8 cellular contexts compared by ENCODE assay signal in genomic region chr12:75488553-75488952, GRCh38. TPM values are rescaled to one million over a fixed set of nuclear protein-coding genes. Genes with fewer than 3 reads are reported as not detected.
DNase-seq lines count a peak whose midpoint lies in the region; ATAC-seq, FAIRE-seq and TF ChIP-seq lines count a peak whose summit lies in the region.

No MANE protein-coding gene starts in this region.

- intact Hi-C loops in transverse colon (cut with DNase I; ENCODE audit: low total_unique reads) = loop anchor here (10.0 kb wide), 1 partner anchor 154 kb away; the partner anchor contains the start of genes CAPS2 and GLIPR1L1

- H3K4me1 ChIP-seq in transverse colon = peaks cover 0 to 18% (median 5%) of the 10 kb centered on the region in 4 donors

- TF ChIP-seq CTCF in transverse colon (IDR thresholded peaks at IDR 0.05) = peak in 3 of 5 experiments; percentile 13 to 22 (median 14)

- DNase-seq in EH (ENCODE audit: low read depth) (peak; percentile 62), H7 (peak; percentile 32), RCC 7860 (ENCODE audit: low spot score) (peak; percentile 12), fibroblast of the conjunctiva (ENCODE audit: low read depth) (peak; percentile 23), transverse colon (no peak), GDM1 (lab: John Stamatoyannopoulos, UW) (no peak)

- no peak for TF ChIP-seq POLR2A in transverse colon (IDR thresholded peaks at IDR 0.05)

- H3K27me3 ChIP-seq in H7 (ENCODE audit: control insufficient read depth, insufficient read depth, low read length) = no peaks in the 10 kb centered on the region
- H3K27me3 ChIP-seq in transverse colon = no peaks in the 10 kb centered on the region

- ATAC-seq in GM18520 (IDR thresholded peaks at IDR 0.05; ENCODE audit: unreplicated experiment) (no peak), HG02970 (IDR thresholded peaks at IDR 0.05; ENCODE audit: low FRiP score, unreplicated experiment) (no peak)

- H3K4me3 ChIP-seq in H7 (ENCODE audit: insufficient read depth, low read depth, low read length) (no peak overlapping the region), transverse colon (no peak overlapping the region)

- no peak for TF ChIP-seq EP300 in transverse colon (IDR thresholded peaks at IDR 0.05; ENCODE audit: low read depth)

- no peaks in the 10 kb centered on the region for H3K9me3 ChIP-seq in transverse colon

- in situ Hi-C loops in transverse colon (cut with MboI; ENCODE audit: low pct_ligation_motif_present in 1 of 4, low pct_unique_long_range_greater_than_20kb in 1 of 4, low sequenced_read_pairs in 3 of 4) = no loop called here

- H3K36me3 ChIP-seq in H7 (replicated peaks; ENCODE audit: control insufficient read depth, insufficient read depth, low read length) = no peaks in the 10 kb centered on the region
- no peaks in the 10 kb centered on the region for H3K36me3 ChIP-seq in transverse colon

- no peak for FAIRE-seq in RCC 7860 (lab: Jason Lieb, UNC)

- H3K27ac ChIP-seq in transverse colon = no peak overlapping the region

RNA-seq across cellular contexts. Expression of gene GLIPR1, which starts 8.0 kb away (rescaled TPM):
- total RNA-seq in H7 (2014; rRNA removed; shearing (Covaris generic)) = 0.21 and 0.52 TPM in 2 replicates
- 10 to 100 TPM in 1 of 4 donors, 1 to 10 TPM in 3; 3.3 to 10.6 (median 3.6) TPM for total RNA-seq in transverse colon

RNA-seq across cellular contexts. Expression of gene KRR1, which starts 22.9 kb away (rescaled TPM):
- total RNA-seq in H7 (2014; rRNA removed; shearing (Covaris generic)) = 25.6 and 35.0 TPM in 2 replicates
- 10 to 100 TPM in 2 of 4 donors, 1 to 10 TPM in 2; 3.2 to 28.1 (median 11.7) TPM for total RNA-seq in transverse colon

Comparison
In these comparisons a context has a peak if more than half of its experiments do, and no peak if none do; other contexts are left out.
1. DNase-seq: peak in EH (single experiment), H7 (single experiment), RCC 7860 (single experiment) and fibroblast of the conjunctiva (single experiment); none in transverse colon (single experiment) and GDM1 (single experiment).